ENCODE assay signal across 8 cellular contexts in genomic region chrX:40090050-40090804, GRCh38. TPM values are rescaled to one million over a fixed set of nuclear protein-coding genes. Genes with fewer than 3 reads are reported as not detected.
A peak's percentile ranks its signal among the peaks of the same experiment; 100 is the strongest.
DNase-seq lines count a peak whose midpoint lies in the region; FAIRE-seq and TF ChIP-seq lines count a peak whose summit lies in the region.

No MANE protein-coding gene starts in this region.

- peak overlapping the region; percentile 63 for H3K4me2 ChIP-seq in mesenchymal stem cell (ENCODE audit: low read length, poor library complexity, severe bottlenecking)

- H3K4me3 ChIP-seq in coronary artery (peak overlapping the region; percentile 67), mesenchymal stem cell (ENCODE audit: insufficient read depth in 1 of 2, low read depth in 1 of 2, low read length in 2 of 2) (peak overlapping the region; percentile 46 to 59), urinary bladder (ENCODE audit: low read depth, low read length) (peak overlapping the region; percentile 34)

- no peak overlapping the region for H3K23ac ChIP-seq in mesenchymal stem cell (ENCODE audit: low read length in 2 of 2)

- H3K4me3 Mint-ChIP-seq in activated naive CD4-positive, alpha-beta T cell treated with anti-CD3 and anti-CD28 coated beads, Interleukin-2, amount 10 ng/mL, durations not matched to agents 7 days and 5 days: peak overlapping the region; percentile 47

- peak overlapping the region; percentile 27 for H4K91ac ChIP-seq in mesenchymal stem cell (ENCODE audit: low read length)

- H3K14ac ChIP-seq in mesenchymal stem cell (ENCODE audit: low read length in 2 of 2): no peak overlapping the region

- H2AFZ ChIP-seq in mesenchymal stem cell (ENCODE audit: low read depth, low read length): no peak overlapping the region

- H3K27me3 ChIP-seq in mesenchymal stem cell (ENCODE audit: control insufficient read depth in 1 of 2, insufficient read depth in 1 of 2, low read length in 2 of 2): peaks cover 0 to 79% of the 10 kb centered on the region in 2 experiments

- no peak overlapping the region for H3K27ac Mint-ChIP-seq in activated naive CD4-positive, alpha-beta T cell treated with anti-CD3 and anti-CD28 coated beads, Interleukin-2, amount 10 ng/mL, durations not matched to agents 7 days and 5 days

- FAIRE-seq in H54 (lab: Jason Lieb, UNC): no peak

- H2BK15ac ChIP-seq in mesenchymal stem cell (ENCODE audit: low read depth, poor library complexity, severe bottlenecking): no peak overlapping the region

- peak overlapping the region; percentile 49 for H2BK120ac ChIP-seq in mesenchymal stem cell (ENCODE audit: low read depth, low read length)

- peaks cover 0 to 5% of the 10 kb centered on the region in 2 experiments for H3K36me3 ChIP-seq in mesenchymal stem cell (ENCODE audit: control insufficient read depth in 1 of 2, insufficient read depth in 2 of 2, low read depth in 1 of 2, low read length in 2 of 2)
- H3K36me3 ChIP-seq in urinary bladder (ENCODE audit: insufficient read depth): no peaks in the 10 kb centered on the region

- H3K4me1 ChIP-seq in mesenchymal stem cell (ENCODE audit: control insufficient read depth, insufficient read depth, low read depth, low read length): peaks cover 28% of the 10 kb centered on the region
- H3K4me1 ChIP-seq in urinary bladder (ENCODE audit: insufficient read depth): peaks cover 2% of the 10 kb centered on the region

- H3K27ac ChIP-seq in coronary artery: peak overlapping the region; percentile 58 to 78
- H3K27ac ChIP-seq in mesenchymal stem cell (ENCODE audit: low read length, poor library complexity, severe bottlenecking): no peak overlapping the region
- no peak overlapping the region for H3K27ac ChIP-seq in urinary bladder (ENCODE audit: low read depth)

- H2BK12ac ChIP-seq in mesenchymal stem cell (ENCODE audit: low read length in 2 of 2): no peak overlapping the region

- peaks cover 24% of the 10 kb centered on the region for H3K36me3 Mint-ChIP-seq in activated naive CD4-positive, alpha-beta T cell treated with anti-CD3 and anti-CD28 coated beads, Interleukin-2, amount 10 ng/mL, durations not matched to agents 7 days and 5 days

- H3K18ac ChIP-seq in mesenchymal stem cell (ENCODE audit: low read depth in 1 of 2, low read length in 2 of 2): peak overlapping the region; percentile 40 to 70

- H3K9me3 ChIP-seq in mesenchymal stem cell (ENCODE audit: control insufficient read depth, low read length): no peaks in the 10 kb centered on the region

- H4K8ac ChIP-seq in mesenchymal stem cell (ENCODE audit: low read length): peak overlapping the region; percentile 28

- no peaks in the 10 kb centered on the region for H3K9me3 Mint-ChIP-seq in activated naive CD4-positive, alpha-beta T cell treated with anti-CD3 and anti-CD28 coated beads, Interleukin-2, amount 10 ng/mL, durations not matched to agents 7 days and 5 days

- H2AK5ac ChIP-seq in mesenchymal stem cell (ENCODE audit: low read length, severe bottlenecking): no peak overlapping the region

- H3K27me3 Mint-ChIP-seq in activated naive CD4-positive, alpha-beta T cell treated with anti-CD3 and anti-CD28 coated beads, Interleukin-2, amount 10 ng/mL, durations not matched to agents 7 days and 5 days: no peaks in the 10 kb centered on the region

- H3K4me1 Mint-ChIP-seq in activated naive CD4-positive, alpha-beta T cell treated with anti-CD3 and anti-CD28 coated beads, Interleukin-2, amount 10 ng/mL, durations not matched to agents 7 days and 5 days: peaks cover 62% of the 10 kb centered on the region

- CTCF ChIA-PET in activated naive CD4-positive, alpha-beta T cell treated with anti-CD3 and anti-CD28 coated beads, Interleukin-2, amount 10 ng/mL, durations not matched to agents 7 days and 5 days (lab: Charles Lee): no interaction called here

- peak overlapping the region; percentile 29 for H3K9ac ChIP-seq in mesenchymal stem cell (ENCODE audit: low read length)

- no peaks in the 10 kb centered on the region for H3K79me1 ChIP-seq in mesenchymal stem cell (replicated peaks; ENCODE audit: low read length, poor library complexity, severe bottlenecking)

- no peak for TF ChIP-seq POLR2A in H54 (IDR thresholded peaks at IDR 0.05; ENCODE audit: low read depth, low read length)

- no peak overlapping the region for H3K4ac ChIP-seq in mesenchymal stem cell (ENCODE audit: low read depth in 1 of 2, low read length in 2 of 2)

- no peak for TF ChIP-seq CTCF in coronary artery (IDR thresholded peaks at IDR 0.05)

- H2BK5ac ChIP-seq in mesenchymal stem cell (ENCODE audit: low read depth, low read length, poor library complexity, severe bottlenecking): no peak overlapping the region

- WGBS in mesenchymal stem cell: 1% methylated on average over 19 of the region's 63 CpGs
- 2% methylated on average over 62 of the region's 63 CpGs for WGBS in urinary bladder

- peak; percentile 43 for DNase-seq in activated naive CD4-positive, alpha-beta T cell treated with anti-CD3 and anti-CD28 coated beads, Interleukin-2, amount 10 ng/mL, durations not matched to agents 7 days and 5 days
- no peak for DNase-seq in activated naive CD4-positive, alpha-beta T cell treated with anti-CD3 and anti-CD28 coated beads, Interleukin-2, amount 50 U/mL, for 16 hours
- no peak for DNase-seq in coronary artery (ENCODE audit: low spot score)
- peak; percentile 44 for DNase-seq in mesenchymal stem cell
- DNase-seq in midbrain (lab: John Stamatoyannopoulos, UW): no peak
- no peak for DNase-seq in H54 (ENCODE audit: insufficient read length, low spot score)
- no peak for DNase-seq in SHP77 treated with DMSO at 0.1 percent for 48 hours (lab: John Stamatoyannopoulos, UW)

RNA-seq across cellular contexts. Expression of gene BCOR, which starts 7.5 kb away (rescaled TPM):
- polyA plus RNA-seq in mesenchymal stem cell (2013, experiment 1 of 2): 16.0 TPM
- 14.9 TPM for polyA plus RNA-seq in mesenchymal stem cell (2013, experiment 2 of 2)
- total RNA-seq in urinary bladder: 26.5 TPM
- polyA plus RNA-seq in urinary bladder: 20.8 TPM

Comparison
In these comparisons a context has a peak if more than half of its experiments do, and no peak if none do; other contexts are left out.
1. DNase-seq: peak in activated naive CD4-positive, alpha-beta T cell treated with anti-CD3 and anti-CD28 coated beads, Interleukin-2, amount 10 ng/mL, durations not matched to agents 7 days and 5 days (single experiment) and mesenchymal stem cell (single experiment); none in activated naive CD4-positive, alpha-beta T cell treated with anti-CD3 and anti-CD28 coated beads, Interleukin-2, amount 50 U/mL, for 16 hours (single experiment), coronary artery (single experiment), midbrain (single experiment), H54 (single experiment) and SHP77 treated with DMSO at 0.1 percent for 48 hours (single experiment).
2. H3K27ac ChIP-seq: peak in coronary artery (2 of 2); none in mesenchymal stem cell (single experiment) and urinary bladder (single experiment).
3. Peak in every context shown above with its lines, with median percentiles within 50 percentile points of each other: H3K4me3 ChIP-seq.